ENCODE assay signal across 10 cellular contexts in the genomic region with DNA sequence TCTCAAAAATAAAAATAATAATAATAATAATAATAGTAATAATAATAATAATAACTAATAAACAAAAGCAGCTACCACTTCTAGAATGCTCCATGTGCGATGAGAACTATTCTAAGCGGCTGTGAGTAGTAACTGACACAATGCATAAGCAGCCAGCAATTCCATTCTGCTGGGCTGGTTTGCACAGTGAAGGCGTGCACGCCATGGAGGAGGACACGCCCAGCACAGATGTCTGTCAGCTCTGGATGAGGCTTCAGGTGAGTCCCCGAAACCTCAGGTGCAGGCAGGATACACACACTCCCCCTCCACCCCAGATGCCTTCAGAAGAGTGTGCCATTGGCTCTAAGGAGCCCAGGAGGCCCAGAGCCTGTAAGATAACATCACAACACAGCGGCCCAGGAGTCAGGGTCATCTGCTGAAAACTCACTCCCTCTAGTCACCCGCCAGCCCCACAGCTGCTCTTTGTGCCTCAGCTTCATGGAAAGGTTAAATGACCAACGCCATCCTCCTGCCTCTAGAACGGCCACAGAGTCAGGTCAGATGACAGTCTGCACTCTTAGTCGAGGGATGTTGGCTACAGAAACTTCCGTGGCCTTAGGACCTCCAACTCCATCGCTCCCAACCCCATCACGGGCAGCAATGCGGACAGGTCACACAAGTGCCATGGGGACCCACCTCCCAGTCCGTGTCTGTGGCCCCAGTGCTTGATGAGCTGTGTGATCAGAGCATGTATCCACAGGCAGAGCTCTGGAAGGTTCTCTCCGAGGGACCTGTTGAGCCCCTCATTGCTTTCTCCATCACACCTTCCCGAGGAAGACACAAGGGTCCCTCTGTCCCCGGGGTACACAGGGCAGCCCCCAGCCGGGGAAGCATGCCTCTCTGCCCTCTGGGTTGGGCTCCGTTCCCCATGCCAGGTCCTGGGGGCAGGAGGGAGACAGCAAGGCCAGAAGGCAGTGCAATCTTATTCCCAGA.
DNase-seq lines count a peak whose midpoint lies in the region; ATAC-seq and TF ChIP-seq lines count a peak whose summit lies in the region.
"Had no signal": no experiment of that assay in that cellular context is flagged by ENCODE, and none has a peak within 500 bp of the region (broad histone marks: within the 10 kb centered on the region; RNA-seq: fewer than 3 reads in every experiment).

No MANE protein-coding gene starts in this region.

- no peaks in the 10 kb centered on the region for H3K9me3 Mint-ChIP-seq in nephron progenitor cell

- no peak for TF ChIP-seq POLR2A in erythroblast (IDR thresholded peaks at IDR 0.05; ENCODE audit: low read length)
- TF ChIP-seq POLR2A in upper lobe of left lung (IDR thresholded peaks at IDR 0.05): no peak

- no peak for ATAC-seq in Right ventricle myocardium superior (ENCODE audit: poor library complexity)
- no peak for ATAC-seq in upper lobe of left lung (ENCODE audit: low FRiP score in 2 of 2)

- intact Hi-C loops in Right ventricle myocardium superior (cut with DNase I) (no loop called here), head of caudate nucleus (cut with DNase I) (no loop called here)

- H3K4me1 ChIP-seq in cardiac muscle cell (ENCODE audit: low read depth): peaks cover 58% of the 10 kb centered on the region
- peaks cover 68 to 77% (median 74%) of the 10 kb centered on the region in 4 donors for H3K4me1 ChIP-seq in upper lobe of left lung

- no peak for TF ChIP-seq EP300 in upper lobe of left lung (IDR thresholded peaks at IDR 0.05)

- peaks cover 100% of the 10 kb centered on the region for H3K4me1 Mint-ChIP-seq in nephron progenitor cell

- 73 to 83% methylated on average over 18 to 21 of the region's 21 CpGs for WGBS in upper lobe of left lung, 2 donors

- DNase-seq in cardiac muscle cell (ENCODE audit: low read depth in 1 of 2, low spot score in 1 of 2) (no peak), Right ventricle myocardium superior (no peak), erythroblast (lab: John Stamatoyannopoulos, UW) (peak; percentile 14 to 36), nephron progenitor cell (no peak), upper lobe of left lung (no peak), NCI-H1048 (lab: John Stamatoyannopoulos, UW) (no peak), head of caudate nucleus (no peak)
- no peak for DNase-seq in activated CD8-positive, alpha-beta memory T cell treated with anti-CD3 and anti-CD28 coated beads for 24 hours
- DNase-seq: naive B cell, T1000 had no signal

- H3K36me3 ChIP-seq in cardiac muscle cell: no peaks in the 10 kb centered on the region
- peaks cover 0 to 6% (median 0%) of the 10 kb centered on the region in 4 donors for H3K36me3 ChIP-seq in upper lobe of left lung

- TF ChIP-seq CTCF in cardiac muscle cell (IDR thresholded peaks at IDR 0.05; ENCODE audit: low read depth, low read length) (no peak), nephron progenitor cell (IDR thresholded peaks at IDR 0.05) (no peak), upper lobe of left lung (IDR thresholded peaks at IDR 0.05) (no peak)

- H3K27ac ChIP-seq in cardiac muscle cell (peak overlapping the region; percentile 94), upper lobe of left lung (peak overlapping the region; percentile 80 to 94 (median 88))

- H3K27me3 ChIP-seq in cardiac muscle cell (no peaks in the 10 kb centered on the region), upper lobe of left lung (no peaks in the 10 kb centered on the region)

- H3K27me3 Mint-ChIP-seq in nephron progenitor cell (ENCODE audit: low read depth, poor library complexity): peaks cover 11% of the 10 kb centered on the region

- H3K4me3 Mint-ChIP-seq in nephron progenitor cell: peak overlapping the region; percentile 57

- H3K9me3 ChIP-seq in cardiac muscle cell (ENCODE audit: low read depth) (no peaks in the 10 kb centered on the region), upper lobe of left lung (no peaks in the 10 kb centered on the region)

- peak overlapping the region; percentile 100 for H3K27ac Mint-ChIP-seq in nephron progenitor cell

- H3K4me3 ChIP-seq in cardiac muscle cell (no peak overlapping the region), upper lobe of left lung (no peak overlapping the region)

- H3K36me3 Mint-ChIP-seq in nephron progenitor cell (ENCODE audit: low read depth): peaks cover 57% of the 10 kb centered on the region

Comparison
In these comparisons a context has a peak if more than half of its experiments do, and no peak if none do; other contexts are left out.
1. DNase-seq: peak in erythroblast (2 of 2); none in cardiac muscle cell (0 of 2), Right ventricle myocardium superior (single experiment), nephron progenitor cell (single experiment), upper lobe of left lung (0 of 2), NCI-H1048 (single experiment), activated CD8-positive, alpha-beta memory T cell treated with anti-CD3 and anti-CD28 coated beads for 24 hours (single experiment) and head of caudate nucleus (0 of 42).